Comparison of ENCODE assay signal across 13 cellular contexts in the genomic region with DNA sequence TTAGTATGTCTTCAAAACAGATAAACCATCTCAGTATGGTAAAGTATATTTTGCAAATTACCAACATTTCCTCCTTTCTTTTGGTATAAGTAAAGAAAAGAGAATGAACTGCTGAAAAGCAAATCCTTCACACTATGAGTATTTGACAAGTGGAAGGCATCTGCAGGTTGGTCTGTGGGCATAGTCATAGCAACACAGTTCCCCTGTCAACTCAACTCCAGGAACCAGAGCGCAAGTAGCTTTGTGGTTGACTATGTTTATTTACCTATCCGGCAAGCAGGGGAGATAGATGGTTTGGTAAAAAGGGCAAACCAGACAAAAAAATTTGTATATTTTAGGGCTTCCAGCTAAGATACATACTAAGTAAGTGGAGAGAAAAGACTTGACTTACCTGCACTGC.
DNase-seq lines count a peak whose midpoint lies in the region; ATAC-seq and TF ChIP-seq lines count a peak whose summit lies in the region.
"Had no signal": no experiment of that assay in that cellular context is flagged by ENCODE, and none has a peak within 500 bp of the region (broad histone marks: within the 10 kb centered on the region; RNA-seq: fewer than 3 reads in every experiment).

No MANE protein-coding gene starts in this region.

- no peak for TF ChIP-seq CTCF in nephron progenitor cell (IDR thresholded peaks at IDR 0.05)

- CTCF ChIA-PET in activated CD4-positive, alpha-beta T cell treated with anti-CD3 and anti-CD28 coated beads, Interleukin-2, amount 10 ng/mL, durations not matched to agents 7 days and 5 days (lab: Charles Lee): interaction anchor here (0.6 to 1.3 kb wide), 6 partner anchors 11 to 273 kb away, joined by 3 to 4 read pairs (median 4); no protein-coding TSS in a partner anchor

- no peak overlapping the region for H3K4me3 Mint-ChIP-seq in activated CD4-positive, alpha-beta T cell treated with anti-CD3 and anti-CD28 coated beads, Interleukin-2, amount 10 ng/mL, durations not matched to agents 7 days and 5 days
- H3K4me3 Mint-ChIP-seq in nephron progenitor cell: no peak overlapping the region
- H3K4me3 Mint-ChIP-seq: activated naive CD8-positive, alpha-beta T cell had no signal

- H3K4me1 Mint-ChIP-seq in activated CD4-positive, alpha-beta T cell treated with anti-CD3 and anti-CD28 coated beads, Interleukin-2, amount 10 ng/mL, durations not matched to agents 7 days and 5 days: peaks cover 45% of the 10 kb centered on the region
- peaks cover 9% of the 10 kb centered on the region for H3K4me1 Mint-ChIP-seq in nephron progenitor cell

- DNase-seq in activated CD4-positive, alpha-beta T cell treated with anti-CD3 and anti-CD28 coated beads, Interleukin-2, amount 10 ng/mL, durations not matched to agents 7 days and 5 days: peak; percentile 38
- DNase-seq in activated CD4-positive, alpha-beta T cell treated with anti-CD3 and anti-CD28 coated beads, Interleukin-2, amount 50 U/mL, for 48 hours: no peak
- peak; percentile 19 for DNase-seq in LHCN-M2 (ENCODE audit: low read depth)
- peak; percentile 33 for DNase-seq in amniotic epithelial cell (ENCODE audit: low read depth)
- DNase-seq in nephron progenitor cell: no peak
- DNase-seq in putamen (ENCODE audit: low spot score): no peak
- DNase-seq in UCSD-AML1 (lab: John Stamatoyannopoulos, UW; ENCODE audit: unreplicated experiment): no peak
- DNase-seq: GOT3; NCI-H2171 treated with DMSO at 0.1 percent for 48 hours; stimulated activated CD4-positive, alpha-beta T cell treated with anti-CD3 and anti-CD28 coated beads, Interleukin-4, amount 100 ng/mL, for 4 hours; trophoblast cell had no signal

- H3K36me3 Mint-ChIP-seq in activated CD4-positive, alpha-beta T cell treated with anti-CD3 and anti-CD28 coated beads, Interleukin-2, amount 10 ng/mL, durations not matched to agents 7 days and 5 days (ENCODE audit: low read depth): peaks cover 16% of the 10 kb centered on the region
- peaks cover 21% of the 10 kb centered on the region for H3K36me3 Mint-ChIP-seq in nephron progenitor cell (ENCODE audit: low read depth)

- H3K27ac Mint-ChIP-seq in activated CD4-positive, alpha-beta T cell treated with anti-CD3 and anti-CD28 coated beads, Interleukin-2, amount 10 ng/mL, durations not matched to agents 7 days and 5 days: no peak overlapping the region
- peak overlapping the region; percentile 38 for H3K27ac Mint-ChIP-seq in nephron progenitor cell
- H3K27ac Mint-ChIP-seq: activated naive CD8-positive, alpha-beta T cell had no signal

- ATAC-seq in GM21723 (IDR thresholded peaks at IDR 0.05; ENCODE audit: unreplicated experiment): no peak

- H3K9me3 Mint-ChIP-seq in activated CD4-positive, alpha-beta T cell treated with anti-CD3 and anti-CD28 coated beads, Interleukin-2, amount 10 ng/mL, durations not matched to agents 7 days and 5 days: peaks cover 3% of the 10 kb centered on the region
- peaks cover 3% of the 10 kb centered on the region for H3K9me3 Mint-ChIP-seq in nephron progenitor cell

- H3K27me3 Mint-ChIP-seq in activated CD4-positive, alpha-beta T cell treated with anti-CD3 and anti-CD28 coated beads, Interleukin-2, amount 10 ng/mL, durations not matched to agents 7 days and 5 days: no peaks in the 10 kb centered on the region
- H3K27me3 Mint-ChIP-seq in nephron progenitor cell (ENCODE audit: low read depth, poor library complexity): no peaks in the 10 kb centered on the region
- H3K27me3 Mint-ChIP-seq: activated naive CD8-positive, alpha-beta T cell had no signal

- POLR2A ChIA-PET in activated CD4-positive, alpha-beta T cell treated with anti-CD3 and anti-CD28 coated beads, Interleukin-2, amount 10 ng/mL, durations not matched to agents 7 days and 5 days (lab: Charles Lee): no interaction called here

Comparison
In these comparisons a context has a peak if more than half of its experiments do, and no peak if none do; other contexts are left out.
1. DNase-seq: peak in activated CD4-positive, alpha-beta T cell treated with anti-CD3 and anti-CD28 coated beads, Interleukin-2, amount 10 ng/mL, durations not matched to agents 7 days and 5 days (single experiment), LHCN-M2 (single experiment) and amniotic epithelial cell (single experiment); none in activated CD4-positive, alpha-beta T cell treated with anti-CD3 and anti-CD28 coated beads, Interleukin-2, amount 50 U/mL, for 48 hours (0 of 2), nephron progenitor cell (single experiment), putamen (single experiment) and UCSD-AML1 (single experiment).